Comparison of ENCODE assay signal across 11 cellular contexts in genomic region chr12:65511134-65511912, GRCh38.
A peak's percentile ranks its signal among the peaks of the same experiment; 100 is the strongest.
DNase-seq lines count a peak whose midpoint lies in the region; ATAC-seq and TF ChIP-seq lines count a peak whose summit lies in the region.
"Had no signal": no experiment of that assay in that cellular context is flagged by ENCODE, and none has a peak within 500 bp of the region (broad histone marks: within the 10 kb centered on the region; RNA-seq: fewer than 3 reads in every experiment).

No MANE protein-coding gene starts in this region.

- no peak for ATAC-seq in GM18517 (IDR thresholded peaks at IDR 0.05; ENCODE audit: unreplicated experiment)
- ATAC-seq: natural killer cell treated with Interleukin-12 subunit alpha and Interleukin-12 subunit beta and Interleukin-15 and Interleukin-18, amount 100 ng/mL, for 72 hours had no signal

- no peaks in the 10 kb centered on the region for H3K27me3 ChIP-seq in prostate gland (replicated peaks; ENCODE audit: insufficient read depth)
- H3K27me3 ChIP-seq: BLaER1 had no signal

- POLR2A ChIA-PET in RWPE1 (lab: Yijun Ruan, JAX; ENCODE audit: low non-redundant PET), result interaction anchor here (0.6 kb wide), 1 partner anchor 375 kb away, joined by 3 read pairs; no protein-coding TSS in a partner anchor

- H3K27ac ChIP-seq in prostate gland (no peak overlapping the region), RWPE1 (no peak overlapping the region)
- H3K27ac ChIP-seq: BLaER1 had no signal

- CTCF ChIA-PET in RWPE1 (lab: Yijun Ruan, JAX), result interaction anchor here (0.7 kb wide), 1 partner anchor 84 kb away, joined by 4 read pairs; no protein-coding TSS in a partner anchor

- intact Hi-C loops in prostate gland (cut with DNase I), result no loop called here

- no peaks in the 10 kb centered on the region for H3K4me1 ChIP-seq in prostate gland (replicated peaks)
- H3K4me1 ChIP-seq: BLaER1 had no signal

- TF ChIP-seq CTCF in LNCaP clone FGC (IDR thresholded peaks at IDR 0.05; ENCODE audit: control insufficient read depth, extremely low read depth, insufficient read depth) (no peak), prostate gland (IDR thresholded peaks at IDR 0.05) (peak in 1 of 4 experiments; percentile 9), RWPE1 (conservative IDR thresholded peaks at IDR 0.05; ENCODE audit: low read depth) (no peak)

- peak; percentile 68 for DNase-seq in LNCaP clone FGC (ENCODE audit: low read depth)
- DNase-seq in cerebellar nuclear complex (lab: John Stamatoyannopoulos, UW), result peak; percentile 50 to 67
- peak; percentile 36 for DNase-seq in inferior parietal cortex (ENCODE audit: extremely low spot score)
- peak; percentile 66 for DNase-seq in prostate gland (ENCODE audit: low spot score)
- no peak for DNase-seq in RWPE1 (ENCODE audit: low spot score)
- DNase-seq in NCI-H1105 (lab: John Stamatoyannopoulos, UW), result no peak
- no peak for DNase-seq in activated T-cell treated with anti-CD3 and anti-CD28 coated beads, Interleukin-2, amount 50 U/mL, for 48 hours
- DNase-seq: GDM1 had no signal

- no peak for TF ChIP-seq POLR2A in prostate gland (IDR thresholded peaks at IDR 0.05)

- no peaks in the 10 kb centered on the region for H3K36me3 ChIP-seq in prostate gland
- H3K36me3 ChIP-seq: BLaER1 had no signal

- 27% methylated on average over 13 of the region's 13 CpGs for WGBS in prostate gland

- H3K4me3 ChIP-seq in LNCaP clone FGC (ENCODE audit: low read depth, low read length) (no peak overlapping the region), prostate gland (no peak overlapping the region)
- H3K4me3 ChIP-seq: BLaER1 had no signal

- H3K9me3 ChIP-seq in prostate gland, result no peaks in the 10 kb centered on the region
- H3K9me3 ChIP-seq: BLaER1 had no signal

Comparison
In these comparisons a context has a peak if more than half of its experiments do, and no peak if none do; other contexts are left out.
1. DNase-seq: peak in LNCaP clone FGC (single experiment), cerebellar nuclear complex (2 of 2), inferior parietal cortex (single experiment) and prostate gland (single experiment); none in RWPE1 (single experiment), NCI-H1105 (single experiment) and activated T-cell treated with anti-CD3 and anti-CD28 coated beads, Interleukin-2, amount 50 U/mL, for 48 hours (0 of 2).